Comparison of ENCODE assay signal across 36 cellular contexts in genomic region chr20:59597240-59597639, GRCh38. TPM values are rescaled to one million over a fixed set of nuclear protein-coding genes. Genes with fewer than 3 reads are reported as not detected.
"Had no signal": no experiment of that assay in that cellular context is flagged by ENCODE, and none has a peak within 500 bp of the region (broad histone marks: within the 10 kb centered on the region; RNA-seq: fewer than 3 reads in every experiment).

No MANE protein-coding gene starts in this region.

- H3K36me3 ChIP-seq: adrenal gland, colonic mucosa, esophagus squamous epithelium, gastroesophageal sphincter, heart right ventricle had no signal

- FAIRE-seq: endometrium, endothelial cell of umbilical vein had no signal

- H3K9me3 ChIP-seq: adrenal gland, body of pancreas, colonic mucosa, esophagus squamous epithelium, gastroesophageal sphincter, heart right ventricle had no signal

- H3K27me3 ChIP-seq: body of pancreas, colonic mucosa had no signal

- ATAC-seq: activated CD4-positive, alpha-beta T cell treated with anti-CD3 and anti-CD28 coated beads for 36 hours; activated CD8-positive, alpha-beta memory T cell treated with anti-CD3 and anti-CD28 coated beads, Interleukin-2, amount 10 ng/mL, durations not matched to agents 7 days and 5 days; activated CD8-positive, alpha-beta T cell treated with anti-CD3 and anti-CD28 coated beads, Interleukin-2, amount 10 ng/mL, durations not matched to agents 7 days and 5 days; activated naive CD8-positive, alpha-beta T cell treated with anti-CD3 and anti-CD28 coated beads, Interleukin-2, amount 50 U/mL, for 24 hours; body of pancreas; gastroesophageal sphincter; T-helper 17 cell had no signal

- H3K4me3 ChIP-seq: adrenal gland, body of pancreas, colonic mucosa, esophagus squamous epithelium, gastroesophageal sphincter, heart right ventricle had no signal

- H3K4me1 ChIP-seq: adrenal gland, body of pancreas, colonic mucosa, esophagus squamous epithelium, gastroesophageal sphincter had no signal

- DNase-seq: activated CD4-positive, alpha-beta memory T cell treated with anti-CD3 and anti-CD28 coated beads for 36 hours; activated CD4-positive, alpha-beta T cell treated with anti-CD3 and anti-CD28 coated beads for 36 hours; activated CD4-positive, alpha-beta T cell treated with anti-CD3 and anti-CD28 coated beads, Interleukin-2, amount 10 ng/mL, durations not matched to agents 24 days and 14 days; activated CD4-positive, CD25-positive, alpha-beta regulatory T cell; activated CD4-positive, CD25-positive, alpha-beta regulatory T cell treated with anti-CD3 and anti-CD28 coated beads, Interleukin-2, amount 50 U/mL, for 72 hours; activated CD8-positive, alpha-beta memory T cell treated with anti-CD3 and anti-CD28 coated beads, Interleukin-2, amount 10 ng/mL, durations not matched to agents 7 days and 5 days; activated CD8-positive, alpha-beta memory T cell treated with anti-CD3 and anti-CD28 coated beads, Interleukin-2, amount 50 U/mL, for 4 hours; activated CD8-positive, alpha-beta T cell treated with anti-CD3 and anti-CD28 coated beads, Interleukin-2, amount 10 ng/mL, durations not matched to agents 7 days and 5 days; activated effector memory CD4-positive, alpha-beta T cell treated with anti-CD3 and anti-CD28 coated beads, Interleukin-2, amount 50 U/mL, for 16 hours; activated naive CD4-positive, alpha-beta T cell treated with anti-CD3 and anti-CD28 coated beads for 36 hours; activated naive CD8-positive, alpha-beta T cell treated with anti-CD3 and anti-CD28 coated beads for 36 hours; activated naive CD8-positive, alpha-beta T cell treated with anti-CD3 and anti-CD28 coated beads, Interleukin-2, amount 50 U/mL, for 24 hours; activated T-cell treated with anti-CD3 and anti-CD28 coated beads, Interleukin-2, amount 50 U/mL, for 1 hour; activated T-cell treated with anti-CD3 and anti-CD28 coated beads, Interleukin-2, amount 50 U/mL, for 48 hours; adrenal gland; amygdala; body of pancreas; colonic mucosa; effector CD8-positive, alpha-beta T cell; esophagus squamous epithelium; foreskin melanocyte; heart right ventricle; T-helper 17 cell; T1000 had no signal

- H3K27ac ChIP-seq: adrenal gland, body of pancreas, colonic mucosa, epithelial cell of prostate, esophagus squamous epithelium, gastroesophageal sphincter had no signal

RNA-seq across cellular contexts. Expression of gene PHACTR3, which starts 7.1 kb away (rescaled TPM):
- total RNA-seq: activated CD4-positive, alpha-beta memory T cell treated with anti-CD3 and anti-CD28 coated beads for 36 hours; activated CD4-positive, alpha-beta T cell treated with anti-CD3 and anti-CD28 coated beads for 36 hours; activated CD4-positive, alpha-beta T cell treated with anti-CD3 and anti-CD28 coated beads, Interleukin-2, amount 10 ng/mL, durations not matched to agents 24 days and 14 days; activated CD8-positive, alpha-beta memory T cell treated with anti-CD3 and anti-CD28 coated beads for 36 hours; activated CD8-positive, alpha-beta memory T cell treated with anti-CD3 and anti-CD28 coated beads, Interleukin-2, amount 10 ng/mL, durations not matched to agents 7 days and 5 days; activated CD8-positive, alpha-beta T cell treated with anti-CD3 and anti-CD28 coated beads, Interleukin-2, amount 10 ng/mL, durations not matched to agents 7 days and 5 days; activated naive CD4-positive, alpha-beta T cell treated with anti-CD3 and anti-CD28 coated beads for 36 hours; activated naive CD8-positive, alpha-beta T cell treated with anti-CD3 and anti-CD28 coated beads for 36 hours; activated T-helper 1 cell treated with anti-CD3 and anti-CD28 coated beads, Interleukin-12 subunit alpha, Interleukin-12 subunit beta, Interleukin-2, Interleukin-4 antibody, amounts not matched to agents 30 ng/mL and 10 ng/mL and 1 ng/mL, durations not matched to agents 14 hours and 24 hours and 36 hours; activated T-helper 2 cell treated with anti-CD3 and anti-CD28 coated beads, Interferon-gamma antibody, Interleukin-2, Interleukin-4, amounts not matched to agents 10 μg/mL and 5 μg/mL and 100 μg/mL, durations not matched to agents 14 hours and 24 hours and 36 hours; chondrocyte; endothelial cell of umbilical vein; fibroblast of lung; fibroblast of villous mesenchyme; glomerular endothelial cell had no signal
- polyA plus RNA-seq: aorta, endothelial cell of umbilical vein, fibroblast of lung had no signal
